In the genomic region with DNA sequence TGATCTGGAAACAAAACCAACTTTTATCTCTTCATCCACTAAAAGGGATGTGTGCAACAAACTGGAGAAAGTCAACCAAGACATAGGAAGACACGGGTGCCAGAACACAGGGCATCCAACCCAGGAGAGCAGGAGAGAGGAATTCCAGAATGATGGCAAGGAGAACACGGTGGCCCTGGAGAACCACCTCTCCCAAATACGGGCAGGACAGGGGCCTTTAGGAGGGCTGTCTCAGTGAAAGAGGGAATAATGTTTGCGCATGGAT, we compare ENCODE assay signal across 1 cellular context.
TF ChIP-seq lines count a peak whose summit lies in the region.

No MANE protein-coding gene starts in this region.

TF ChIP-seq in GM12878, 131 proteins besides CTCF, POLR2A, EP300 and RAD21:
- TF ChIP-seq ZNF207 (IDR thresholded peaks at IDR 0.05; ENCODE audit: borderline replicate concordance): no peak
- no peak for TF ChIP-seq SRF (IDR thresholded peaks at IDR 0.05; ENCODE audit: low read depth in 2 of 2, low read length in 2 of 2)
- TF ChIP-seq WRNIP1 (IDR thresholded peaks at IDR 0.05; ENCODE audit: borderline replicate concordance, low read depth, low read length): no peak
- no peak for TF ChIP-seq TCF12 (IDR thresholded peaks at IDR 0.05; ENCODE audit: low read depth, low read length)
- TF ChIP-seq, protein P1, sequence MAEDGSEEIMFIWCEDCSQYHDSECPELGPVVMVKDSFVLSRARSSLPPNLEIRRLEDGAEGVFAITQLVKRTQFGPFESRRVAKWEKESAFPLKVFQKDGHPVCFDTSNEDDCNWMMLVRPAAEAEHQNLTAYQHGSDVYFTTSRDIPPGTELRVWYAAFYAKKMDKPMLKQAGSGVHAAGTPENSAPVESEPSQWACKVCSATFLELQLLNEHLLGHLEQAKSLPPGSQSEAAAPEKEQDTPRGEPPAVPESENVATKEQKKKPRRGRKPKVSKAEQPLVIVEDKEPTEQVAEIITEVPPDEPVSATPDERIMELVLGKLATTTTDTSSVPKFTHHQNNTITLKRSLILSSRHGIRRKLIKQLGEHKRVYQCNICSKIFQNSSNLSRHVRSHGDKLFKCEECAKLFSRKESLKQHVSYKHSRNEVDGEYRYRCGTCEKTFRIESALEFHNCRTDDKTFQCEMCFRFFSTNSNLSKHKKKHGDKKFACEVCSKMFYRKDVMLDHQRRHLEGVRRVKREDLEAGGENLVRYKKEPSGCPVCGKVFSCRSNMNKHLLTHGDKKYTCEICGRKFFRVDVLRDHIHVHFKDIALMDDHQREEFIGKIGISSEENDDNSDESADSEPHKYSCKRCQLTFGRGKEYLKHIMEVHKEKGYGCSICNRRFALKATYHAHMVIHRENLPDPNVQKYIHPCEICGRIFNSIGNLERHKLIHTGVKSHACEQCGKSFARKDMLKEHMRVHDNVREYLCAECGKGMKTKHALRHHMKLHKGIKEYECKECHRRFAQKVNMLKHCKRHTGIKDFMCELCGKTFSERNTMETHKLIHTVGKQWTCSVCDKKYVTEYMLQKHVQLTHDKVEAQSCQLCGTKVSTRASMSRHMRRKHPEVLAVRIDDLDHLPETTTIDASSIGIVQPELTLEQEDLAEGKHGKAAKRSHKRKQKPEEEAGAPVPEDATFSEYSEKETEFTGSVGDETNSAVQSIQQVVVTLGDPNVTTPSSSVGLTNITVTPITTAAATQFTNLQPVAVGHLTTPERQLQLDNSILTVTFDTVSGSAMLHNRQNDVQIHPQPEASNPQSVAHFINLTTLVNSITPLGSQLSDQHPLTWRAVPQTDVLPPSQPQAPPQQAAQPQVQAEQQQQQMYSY (CRISPR knock-in tag; IDR thresholded peaks at IDR 0.05): no peak
- no peak for TF ChIP-seq SIX5 (IDR thresholded peaks at IDR 0.05; ENCODE audit: low read depth, low read length, severe bottlenecking)
- no peak for TF ChIP-seq MYB (IDR thresholded peaks at IDR 0.05; ENCODE audit: borderline replicate concordance, low read depth, low read length)
- no peak for TF ChIP-seq CHD4 (IDR thresholded peaks at IDR 0.05)
- no peak for TF ChIP-seq NFXL1 (IDR thresholded peaks at IDR 0.05; ENCODE audit: borderline replicate concordance)
- TF ChIP-seq MEF2B (IDR thresholded peaks at IDR 0.05; ENCODE audit: partially characterized antibody, poor library complexity, severe bottlenecking): no peak
- TF ChIP-seq POLR2AphosphoS2 (IDR thresholded peaks at IDR 0.05; ENCODE audit: low read depth, low read length): no peak
- no peak for TF ChIP-seq PAX8 (IDR thresholded peaks at IDR 0.05)
